29 cellular contexts compared by ENCODE assay signal in genomic region chr3:89252865-89253264, GRCh38.
"Had no signal": no experiment of that assay in that cellular context is flagged by ENCODE, and none has a peak within 500 bp of the region (broad histone marks: within the 10 kb centered on the region; RNA-seq: fewer than 3 reads in every experiment).

No MANE protein-coding gene starts in this region.

- H3K36me3 Mint-ChIP-seq: activated CD8-positive, alpha-beta memory T cell treated with anti-CD3 and anti-CD28 coated beads, Interleukin-2, amount 10 ng/mL, durations not matched to agents 7 days and 5 days; activated naive CD8-positive, alpha-beta T cell treated with anti-CD3 and anti-CD28 coated beads for 36 hours had no signal

- H3K9ac ChIP-seq: SK-N-SH had no signal

- H3K36me3 ChIP-seq: brain microvascular endothelial cell had no signal

- H3K4me1 Mint-ChIP-seq: activated B cell treated with CpG ODN at 0.5 μM for 24 hours; activated CD4-positive, alpha-beta memory T cell treated with anti-CD3 and anti-CD28 coated beads, Interleukin-2, amount 10 ng/mL, durations not matched to agents 7 days and 5 days; activated CD8-positive, alpha-beta memory T cell treated with anti-CD3 and anti-CD28 coated beads, Interleukin-2, amount 10 ng/mL, durations not matched to agents 7 days and 5 days; activated naive CD8-positive, alpha-beta T cell treated with anti-CD3 and anti-CD28 coated beads for 36 hours had no signal

- H3K27ac Mint-ChIP-seq: activated B cell treated with CpG ODN at 0.5 μM for 24 hours; activated CD4-positive, alpha-beta memory T cell treated with anti-CD3 and anti-CD28 coated beads, Interleukin-2, amount 10 ng/mL, durations not matched to agents 7 days and 5 days; activated CD8-positive, alpha-beta memory T cell treated with anti-CD3 and anti-CD28 coated beads, Interleukin-2, amount 10 ng/mL, durations not matched to agents 7 days and 5 days; activated naive CD8-positive, alpha-beta T cell treated with anti-CD3 and anti-CD28 coated beads for 36 hours had no signal

- DNase-seq: activated B cell treated with CpG ODN at 0.5 μM for 24 hours; activated CD4-positive, alpha-beta memory T cell treated with anti-CD3 and anti-CD28 coated beads, Interleukin-2, amount 10 ng/mL, durations not matched to agents 7 days and 5 days; activated CD4-positive, alpha-beta T cell treated with anti-CD3 and anti-CD28 coated beads for 4 hours; activated CD4-positive, CD25-positive, alpha-beta regulatory T cell treated with anti-CD3 and anti-CD28 coated beads, Interleukin-2, amount 50 U/mL, for 72 hours; activated CD8-positive, alpha-beta memory T cell treated with anti-CD3 and anti-CD28 coated beads for 24 hours; activated CD8-positive, alpha-beta memory T cell treated with anti-CD3 and anti-CD28 coated beads, Interleukin-2, amount 10 ng/mL, durations not matched to agents 7 days and 5 days; activated CD8-positive, alpha-beta memory T cell treated with anti-CD3 and anti-CD28 coated beads, Interleukin-2, amount 50 U/mL, for 48 hours; activated effector memory CD4-positive, alpha-beta T cell treated with anti-CD3 and anti-CD28 coated beads, Interleukin-2, amount 50 U/mL, for 16 hours; activated naive CD4-positive, alpha-beta T cell; activated naive CD4-positive, alpha-beta T cell treated with anti-CD3 and anti-CD28 coated beads, Interleukin-2, amount 50 U/mL, for 16 hours; activated naive CD8-positive, alpha-beta T cell treated with anti-CD3 and anti-CD28 coated beads for 36 hours; activated T-cell treated with anti-CD3 and anti-CD28 coated beads, Interleukin-2, amount 50 U/mL, for 48 hours; amniotic stem cell; aorta; brain microvascular endothelial cell; central memory CD4-positive, alpha-beta T cell; NCI-H1092 treated with DMSO at 0.1 percent for 48 hours; NCI-H187 treated with DMSO at 0.1 percent for 48 hours; NCI-H2081; NCI-H345; NCI-H524 treated with DMSO at 0.1 percent for 48 hours; PC-9; SK-N-SH; T-helper 1 cell; T-helper 2 cell; T-helper 9 cell had no signal

- H2AFZ ChIP-seq: PC-9 had no signal

- H3K4me3 Mint-ChIP-seq: activated B cell treated with CpG ODN at 0.5 μM for 24 hours; activated CD4-positive, alpha-beta memory T cell treated with anti-CD3 and anti-CD28 coated beads, Interleukin-2, amount 10 ng/mL, durations not matched to agents 7 days and 5 days; activated CD8-positive, alpha-beta memory T cell treated with anti-CD3 and anti-CD28 coated beads, Interleukin-2, amount 10 ng/mL, durations not matched to agents 7 days and 5 days; activated naive CD8-positive, alpha-beta T cell treated with anti-CD3 and anti-CD28 coated beads for 36 hours had no signal

- ATAC-seq: activated CD8-positive, alpha-beta memory T cell treated with anti-CD3 and anti-CD28 coated beads, Interleukin-2, amount 10 ng/mL, durations not matched to agents 7 days and 5 days; Right ventricle myocardium inferior had no signal

- H3K27me3 Mint-ChIP-seq: activated B cell treated with CpG ODN at 0.5 μM for 24 hours; activated CD4-positive, alpha-beta memory T cell treated with anti-CD3 and anti-CD28 coated beads, Interleukin-2, amount 10 ng/mL, durations not matched to agents 7 days and 5 days; activated CD8-positive, alpha-beta memory T cell treated with anti-CD3 and anti-CD28 coated beads, Interleukin-2, amount 10 ng/mL, durations not matched to agents 7 days and 5 days; activated naive CD8-positive, alpha-beta T cell treated with anti-CD3 and anti-CD28 coated beads for 36 hours had no signal

- H3K27me3 ChIP-seq: brain microvascular endothelial cell had no signal

- H3K4me3 ChIP-seq: PC-9 had no signal

- H3K9me3 Mint-ChIP-seq: activated B cell treated with CpG ODN at 0.5 μM for 24 hours had no signal

- H3K4me2 ChIP-seq: PC-9, SK-N-SH had no signal

- H3K9me3 ChIP-seq: SK-N-SH had no signal

- H3K27ac ChIP-seq: brain microvascular endothelial cell, PC-9, RWPE1, VCaP had no signal
